16 cellular contexts compared by ENCODE assay signal in the genomic region with DNA sequence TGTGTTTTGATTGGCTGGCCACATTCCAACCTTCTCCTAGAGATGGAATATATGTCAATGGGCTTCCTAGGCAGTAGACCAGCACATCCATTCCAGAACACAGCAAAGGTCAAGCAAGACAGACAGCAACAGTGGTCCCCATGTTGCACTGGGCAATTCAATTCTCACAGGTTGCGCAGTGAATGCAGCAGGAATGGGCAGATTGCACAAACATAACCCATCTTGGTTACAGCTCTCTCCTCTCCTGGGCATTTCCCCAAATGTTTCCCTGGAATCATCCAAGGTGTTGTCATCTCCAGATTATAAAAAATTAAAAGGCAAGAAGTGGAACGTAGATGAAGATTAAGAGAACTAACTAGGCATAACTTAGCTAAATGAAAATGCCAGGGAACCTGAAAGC.
A peak's percentile ranks its signal among the peaks of the same experiment; 100 is the strongest.
DNase-seq lines count a peak whose midpoint lies in the region; ATAC-seq and TF ChIP-seq lines count a peak whose summit lies in the region.
"Had no signal": no experiment of that assay in that cellular context is flagged by ENCODE, and none has a peak within 500 bp of the region (broad histone marks: within the 10 kb centered on the region; RNA-seq: fewer than 3 reads in every experiment).

No MANE protein-coding gene starts in this region.

- H3K9me3 Mint-ChIP-seq in stimulated activated naive B cell treated with anti-CD40 and anti-IgM and Interleukin-4, amounts not matched to agents 10 μg/mL and 1 μg/mL and 100 μg/mL, for 72 hours: no peaks in the 10 kb centered on the region
- H3K9me3 Mint-ChIP-seq: HFFc6 had no signal

- no peaks in the 10 kb centered on the region for H4K20me1 ChIP-seq in hepatocyte (ENCODE audit: insufficient read depth, poor library complexity, severe bottlenecking)

- H3K79me2 ChIP-seq in hepatocyte: no peaks in the 10 kb centered on the region

- H3K27ac ChIP-seq in left ventricle myocardium inferior (replicated peaks) (peak overlapping the region; percentile 22), right atrium auricular region (no peak overlapping the region), subcutaneous abdominal adipose tissue (ENCODE audit: low read depth, low read length) (peak overlapping the region; percentile 9), hepatocyte (no peak overlapping the region)

- H3K4me1 Mint-ChIP-seq in stimulated activated naive B cell treated with anti-CD40 and anti-IgM and Interleukin-4, amounts not matched to agents 10 μg/mL and 1 μg/mL and 100 μg/mL, for 72 hours: no peaks in the 10 kb centered on the region
- H3K4me1 Mint-ChIP-seq: CD4-positive, alpha-beta memory T cell had no signal

- H3K36me3 ChIP-seq in left ventricle myocardium inferior (no peaks in the 10 kb centered on the region), right atrium auricular region (no peaks in the 10 kb centered on the region), subcutaneous abdominal adipose tissue (ENCODE audit: control insufficient read depth in 5 of 5, insufficient read depth in 5 of 5, low read length in 5 of 5) (no peaks in the 10 kb centered on the region), hepatocyte (replicated peaks; ENCODE audit: insufficient read depth, low read depth) (no peaks in the 10 kb centered on the region)
- H3K36me3 ChIP-seq: HAP-1 had no signal

- H3K4me3 ChIP-seq in left ventricle myocardium inferior (no peak overlapping the region), right atrium auricular region (no peak overlapping the region), subcutaneous abdominal adipose tissue (ENCODE audit: low read depth in 1 of 5, low read length in 5 of 5) (peak overlapping the region in 1 of 5 donors; percentile 22), hepatocyte (no peak overlapping the region)
- H3K4me3 ChIP-seq: HAP-1 had no signal

- peak; percentile 76 for ATAC-seq in sciatic nerve
- ATAC-seq in stimulated activated naive B cell treated with anti-CD40 and anti-IgM and Interleukin-4, amounts not matched to agents 10 μg/mL and 1 μg/mL and 100 μg/mL, for 72 hours (replicated peaks): no peak

- no peak overlapping the region for H2AFZ ChIP-seq in hepatocyte

- peaks cover 5 to 11% of the 10 kb centered on the region in 2 donors for H3K27me3 Mint-ChIP-seq in stimulated activated naive B cell treated with anti-CD40 and anti-IgM and Interleukin-4, amounts not matched to agents 10 μg/mL and 1 μg/mL and 100 μg/mL, for 72 hours

- TF ChIP-seq CTCF in left ventricle myocardium inferior (IDR thresholded peaks at IDR 0.05; ENCODE audit: borderline replicate concordance) (no peak), right atrium auricular region (IDR thresholded peaks at IDR 0.05) (no peak), hepatocyte (IDR thresholded peaks at IDR 0.05; ENCODE audit: poor library complexity) (no peak)

- intact Hi-C loops in left ventricle myocardium inferior (cut with micrococcal nuclease) (no loop called here), sciatic nerve (cut with DNase I) (no loop called here)

- H3K9me3 ChIP-seq in left ventricle myocardium inferior (replicated peaks): no peaks in the 10 kb centered on the region
- H3K9me3 ChIP-seq in right atrium auricular region: no peaks in the 10 kb centered on the region
- no peaks in the 10 kb centered on the region for H3K9me3 ChIP-seq in subcutaneous abdominal adipose tissue (ENCODE audit: control insufficient read depth in 5 of 5, low read length in 5 of 5)
- no peaks in the 10 kb centered on the region for H3K9me3 ChIP-seq in hepatocyte (ENCODE audit: low read depth)
- H3K9me3 ChIP-seq: HAP-1 had no signal

- H3K4me1 ChIP-seq in left ventricle myocardium inferior: no peaks in the 10 kb centered on the region
- peaks cover 0 to 5% of the 10 kb centered on the region in 2 donors for H3K4me1 ChIP-seq in right atrium auricular region
- peaks cover 0 to 17% (median 11%) of the 10 kb centered on the region in 5 donors for H3K4me1 ChIP-seq in subcutaneous abdominal adipose tissue (ENCODE audit: control insufficient read depth in 5 of 5, insufficient read depth in 5 of 5, low read length in 5 of 5)
- no peaks in the 10 kb centered on the region for H3K4me1 ChIP-seq in hepatocyte (ENCODE audit: insufficient read depth)
- H3K4me1 ChIP-seq: HAP-1 had no signal

- no peaks in the 10 kb centered on the region for H3K36me3 Mint-ChIP-seq in stimulated activated naive B cell treated with anti-CD40 and anti-IgM and Interleukin-4, amounts not matched to agents 10 μg/mL and 1 μg/mL and 100 μg/mL, for 72 hours
- H3K36me3 Mint-ChIP-seq: CD4-positive, alpha-beta memory T cell had no signal

- H3K4me3 Mint-ChIP-seq in stimulated activated naive B cell treated with anti-CD40 and anti-IgM and Interleukin-4, amounts not matched to agents 10 μg/mL and 1 μg/mL and 100 μg/mL, for 72 hours: no peak overlapping the region
- H3K4me3 Mint-ChIP-seq: CD4-positive, alpha-beta memory T cell; HFFc6 had no signal

- no peaks in the 10 kb centered on the region for H3K9me2 ChIP-seq in hepatocyte (replicated peaks; ENCODE audit: insufficient read depth)

- no peak overlapping the region for H3K4me2 ChIP-seq in hepatocyte

- WGBS in hepatocyte (ENCODE audit: low lambda C conversion rate, missing lambda C conversion rate): 90% methylated on average over 2 of the region's 2 CpGs

- H3K9ac ChIP-seq in subcutaneous abdominal adipose tissue (ENCODE audit: low read length in 5 of 5): no peak overlapping the region

- H3K27ac Mint-ChIP-seq in stimulated activated naive B cell treated with anti-CD40 and anti-IgM and Interleukin-4, amounts not matched to agents 10 μg/mL and 1 μg/mL and 100 μg/mL, for 72 hours: no peak overlapping the region
- H3K27ac Mint-ChIP-seq: CD4-positive, alpha-beta memory T cell; HFFc6 had no signal

- H3K27me3 ChIP-seq in left ventricle myocardium inferior (ENCODE audit: low read depth) (peaks cover 10% of the 10 kb centered on the region), right atrium auricular region (no peaks in the 10 kb centered on the region), subcutaneous abdominal adipose tissue (ENCODE audit: control insufficient read depth in 5 of 5, insufficient read depth in 4 of 5, low read length in 5 of 5) (no peaks in the 10 kb centered on the region), hepatocyte (no peaks in the 10 kb centered on the region)

- DNase-seq in left ventricle myocardium inferior: no peak
- DNase-seq in right atrium auricular region (ENCODE audit: low spot score): no peak
- DNase-seq in sciatic nerve (ENCODE audit: low spot score): no peak
- DNase-seq in stimulated activated naive B cell treated with anti-CD40 and anti-IgM and Interleukin-4, amounts not matched to agents 10 μg/mL and 1 μg/mL and 100 μg/mL, for 72 hours: no peak
- DNase-seq in hepatocyte (ENCODE audit: low spot score): no peak
- DNase-seq: C1 segment of cervical spinal cord; Calu3; CD4-positive, alpha-beta memory T cell; COR-L47; DMS53; DMS79 treated with DMSO at 0.1 percent for 48 hours; GF-D8; GOT3; HFFc6 had no signal

Comparison
In these comparisons a context has a peak if more than half of its experiments do, and no peak if none do; other contexts are left out.
1. H3K27ac ChIP-seq: peak in left ventricle myocardium inferior (single experiment) and subcutaneous abdominal adipose tissue (single experiment); none in right atrium auricular region (0 of 2) and hepatocyte (single experiment).